9 cellular contexts compared by ENCODE assay signal in genomic region chr2:72920317-72921087, GRCh38. TPM values are rescaled to one million over a fixed set of nuclear protein-coding genes. Genes with fewer than 3 reads are reported as not detected.
A peak's percentile ranks its signal among the peaks of the same experiment; 100 is the strongest.
DNase-seq lines count a peak whose midpoint lies in the region; ATAC-seq and TF ChIP-seq lines count a peak whose summit lies in the region.
"Had no signal": no experiment of that assay in that cellular context is flagged by ENCODE, and none has a peak within 500 bp of the region (broad histone marks: within the 10 kb centered on the region; RNA-seq: fewer than 3 reads in every experiment).

No MANE protein-coding gene starts in this region.

- POLR2A ChIA-PET in activated CD4-positive, alpha-beta memory T cell treated with anti-CD3 and anti-CD28 coated beads for 36 hours (lab: Charles Lee): no interaction called here

- no peaks in the 10 kb centered on the region for H3K79me2 ChIP-seq in hepatocyte

- H3K4me2 ChIP-seq in hepatocyte: peak overlapping the region; percentile 75

- H3K4me1 ChIP-seq in hepatocyte (ENCODE audit: insufficient read depth) (peaks cover 39% of the 10 kb centered on the region), transverse colon (peaks cover 22 to 60% (median 57%) of the 10 kb centered on the region in 4 donors)

- H2AFZ ChIP-seq in hepatocyte: peak overlapping the region; percentile 45

- no peaks in the 10 kb centered on the region for H3K9me3 Mint-ChIP-seq in activated CD4-positive, alpha-beta memory T cell treated with anti-CD3 and anti-CD28 coated beads for 36 hours
- no peaks in the 10 kb centered on the region for H3K9me3 Mint-ChIP-seq in stimulated activated naive B cell treated with anti-CD40 and anti-IgM and Interleukin-4, amounts not matched to agents 10 μg/mL and 1 μg/mL and 100 μg/mL, for 72 hours

- peak overlapping the region; percentile 4 for H3K4me3 ChIP-seq in hepatocyte
- peak overlapping the region in 1 of 4 donors; percentile 40 for H3K4me3 ChIP-seq in transverse colon

- DNase-seq in activated CD4-positive, CD25-positive, alpha-beta regulatory T cell treated with anti-CD3 and anti-CD28 coated beads, Interleukin-2, amount 50 U/mL, for 72 hours: no peak
- peak; percentile 36 for DNase-seq in activated CD4-positive, alpha-beta memory T cell treated with anti-CD3 and anti-CD28 coated beads for 36 hours
- peak; percentile 48 for DNase-seq in hepatocyte (ENCODE audit: low spot score)
- DNase-seq in stimulated activated naive B cell treated with anti-CD40 and anti-IgM and Interleukin-4, amounts not matched to agents 10 μg/mL and 1 μg/mL and 100 μg/mL, for 72 hours: peak; percentile 36
- no peak for DNase-seq in transverse colon
- DNase-seq in NK-92 treated with Interleukin-12 subunit alpha and Interleukin-12 subunit beta, amount 100 ng/mL, for 24 hours (lab: John Stamatoyannopoulos, UW): no peak

- peaks cover 72% of the 10 kb centered on the region for H3K27me3 Mint-ChIP-seq in activated CD4-positive, alpha-beta memory T cell treated with anti-CD3 and anti-CD28 coated beads for 36 hours
- H3K27me3 Mint-ChIP-seq in stimulated activated naive B cell treated with anti-CD40 and anti-IgM and Interleukin-4, amounts not matched to agents 10 μg/mL and 1 μg/mL and 100 μg/mL, for 72 hours: peaks cover 62 to 74% of the 10 kb centered on the region in 2 donors

- peaks cover 23% of the 10 kb centered on the region for H3K4me1 Mint-ChIP-seq in activated CD4-positive, alpha-beta memory T cell treated with anti-CD3 and anti-CD28 coated beads for 36 hours (ENCODE audit: low read depth)
- peaks cover 28 to 47% of the 10 kb centered on the region in 2 donors for H3K4me1 Mint-ChIP-seq in stimulated activated naive B cell treated with anti-CD40 and anti-IgM and Interleukin-4, amounts not matched to agents 10 μg/mL and 1 μg/mL and 100 μg/mL, for 72 hours

- no peak for TF ChIP-seq CTCF in hepatocyte (IDR thresholded peaks at IDR 0.05; ENCODE audit: poor library complexity)
- TF ChIP-seq CTCF in transverse colon (IDR thresholded peaks at IDR 0.05): no peak

- no peaks in the 10 kb centered on the region for H3K36me3 ChIP-seq in hepatocyte (replicated peaks; ENCODE audit: insufficient read depth, low read depth)
- no peaks in the 10 kb centered on the region for H3K36me3 ChIP-seq in transverse colon

- TF ChIP-seq POLR2A in transverse colon (IDR thresholded peaks at IDR 0.05): no peak

- H3K36me3 Mint-ChIP-seq in activated CD4-positive, alpha-beta memory T cell treated with anti-CD3 and anti-CD28 coated beads for 36 hours: no peaks in the 10 kb centered on the region
- H3K36me3 Mint-ChIP-seq in stimulated activated naive B cell treated with anti-CD40 and anti-IgM and Interleukin-4, amounts not matched to agents 10 μg/mL and 1 μg/mL and 100 μg/mL, for 72 hours: peaks cover 0 to 2% of the 10 kb centered on the region in 2 donors

- peak overlapping the region; percentile 16 for H3K4me3 Mint-ChIP-seq in activated CD4-positive, alpha-beta memory T cell treated with anti-CD3 and anti-CD28 coated beads for 36 hours
- H3K4me3 Mint-ChIP-seq in stimulated activated naive B cell treated with anti-CD40 and anti-IgM and Interleukin-4, amounts not matched to agents 10 μg/mL and 1 μg/mL and 100 μg/mL, for 72 hours: peak overlapping the region; percentile 80 to 82

- in situ Hi-C loops in transverse colon (cut with MboI; ENCODE audit: low pct_ligation_motif_present in 1 of 4, low pct_unique_long_range_greater_than_20kb in 1 of 4, low sequenced_read_pairs in 3 of 4): no loop called here

- no peaks in the 10 kb centered on the region for H3K9me3 ChIP-seq in hepatocyte (ENCODE audit: low read depth)
- no peaks in the 10 kb centered on the region for H3K9me3 ChIP-seq in transverse colon

- no peak overlapping the region for H3K27ac Mint-ChIP-seq in activated CD4-positive, alpha-beta memory T cell treated with anti-CD3 and anti-CD28 coated beads for 36 hours
- H3K27ac Mint-ChIP-seq in stimulated activated naive B cell treated with anti-CD40 and anti-IgM and Interleukin-4, amounts not matched to agents 10 μg/mL and 1 μg/mL and 100 μg/mL, for 72 hours: peak overlapping the region; percentile 78

- WGBS in hepatocyte (ENCODE audit: low lambda C conversion rate, missing lambda C conversion rate): 2% methylated on average over 77 of the region's 77 CpGs
- WGBS in transverse colon (ENCODE audit: low coverage in 1 of 2), 2 donors: 4% methylated on average over 52 of the region's 77 CpGs; no CpG with 5 or more reads in 1 of the 2 donors

- CTCF ChIA-PET in activated CD4-positive, alpha-beta memory T cell treated with anti-CD3 and anti-CD28 coated beads for 36 hours (lab: Charles Lee): no interaction called here

- H3K27me3 ChIP-seq in hepatocyte (peaks cover 96% of the 10 kb centered on the region), transverse colon (peaks cover 100% of the 10 kb centered on the region)

- H3K9me2 ChIP-seq in hepatocyte (replicated peaks; ENCODE audit: insufficient read depth): no peaks in the 10 kb centered on the region

- intact Hi-C loops in activated CD4-positive, alpha-beta memory T cell treated with anti-CD3 and anti-CD28 coated beads for 36 hours (cut with micrococcal nuclease): no loop called here
- intact Hi-C loops in transverse colon (cut with DNase I; ENCODE audit: low total_unique reads): no loop called here

- ATAC-seq in activated CD4-positive, CD25-positive, alpha-beta regulatory T cell treated with anti-CD3 and anti-CD28 coated beads, Interleukin-2, amount 50 U/mL, for 24 hours: peak; percentile 16 to 27
- peak in 1 of 2 donors; percentile 11 for ATAC-seq in stimulated activated naive B cell treated with anti-CD40 and anti-IgM and Interleukin-4, amounts not matched to agents 10 μg/mL and 1 μg/mL and 100 μg/mL, for 72 hours (replicated peaks)
- no peak for ATAC-seq in HG03342 (IDR thresholded peaks at IDR 0.05; ENCODE audit: unreplicated experiment)

- TF ChIP-seq EP300 in transverse colon (IDR thresholded peaks at IDR 0.05; ENCODE audit: low read depth): no peak

- H4K20me1 ChIP-seq in hepatocyte (ENCODE audit: insufficient read depth, poor library complexity, severe bottlenecking): no peaks in the 10 kb centered on the region

- H3K27ac ChIP-seq in hepatocyte (no peak overlapping the region), transverse colon (no peak overlapping the region)

RNA-seq across cellular contexts. Expression of gene EMX1, which starts 3.2 kb away (rescaled TPM):
- total RNA-seq in activated CD4-positive, alpha-beta memory T cell treated with anti-CD3 and anti-CD28 coated beads for 36 hours: not detected
- 0.12 and 1.2 TPM in 2 replicates for total RNA-seq in hepatocyte
- polyA plus RNA-seq in hepatocyte: 0.16 and 0.34 TPM in 2 replicates
- total RNA-seq in transverse colon: 1 to 10 TPM in 3 of 4 donors, not detected in 1; 1.5 to 2.9 (median 2.7) TPM
- total RNA-seq: LHCN-M2 had no signal

RNA-seq across cellular contexts. Expression of gene SPR, which starts 33.3 kb away (rescaled TPM):
- total RNA-seq in activated CD4-positive, alpha-beta memory T cell treated with anti-CD3 and anti-CD28 coated beads for 36 hours: 1 to 10 TPM; 7.1 to 8.5 TPM
- total RNA-seq in hepatocyte (44.8 and 48.3 TPM in 2 replicates), transverse colon (100 to 1,000 TPM in 1 of 4 donors, 10 to 100 TPM in 3; 83.8 to 431 (median 98.0) TPM)
- 55.3 and 63.3 TPM in 2 replicates for polyA plus RNA-seq in hepatocyte

Comparison
In these comparisons a context has a peak if more than half of its experiments do, and no peak if none do; other contexts are left out.
1. DNase-seq: peak in activated CD4-positive, alpha-beta memory T cell treated with anti-CD3 and anti-CD28 coated beads for 36 hours (single experiment), hepatocyte (single experiment) and stimulated activated naive B cell treated with anti-CD40 and anti-IgM and Interleukin-4, amounts not matched to agents 10 μg/mL and 1 μg/mL and 100 μg/mL, for 72 hours (single experiment); none in activated CD4-positive, CD25-positive, alpha-beta regulatory T cell treated with anti-CD3 and anti-CD28 coated beads, Interleukin-2, amount 50 U/mL, for 72 hours (single experiment), transverse colon (single experiment) and NK-92 treated with Interleukin-12 subunit alpha and Interleukin-12 subunit beta, amount 100 ng/mL, for 24 hours (single experiment).